ENCODE assay signal across 8 cellular contexts in genomic region chr2:173355132-173355865, GRCh38. TPM values are rescaled to one million over a fixed set of nuclear protein-coding genes. Genes with fewer than 3 reads are reported as not detected.
DNase-seq lines count a peak whose midpoint lies in the region; ATAC-seq and TF ChIP-seq lines count a peak whose summit lies in the region.

No MANE protein-coding gene starts in this region.

- H3K9ac ChIP-seq in Karpas-422 (ENCODE audit: low read length), result peak overlapping the region; percentile 97
- peak overlapping the region; percentile 91 for H3K9ac ChIP-seq in SU-DHL-6 (ENCODE audit: low read length)
- peak overlapping the region; percentile 19 to 83 for H3K9ac ChIP-seq in colonic mucosa (ENCODE audit: low read depth in 2 of 2, low read length in 2 of 2)
- no peak overlapping the region for H3K9ac ChIP-seq in liver (ENCODE audit: low read depth in 1 of 2, low read length in 2 of 2)

- H3K9me2 ChIP-seq in GM23338 (ENCODE audit: insufficient read depth), result peaks cover 11% of the 10 kb centered on the region
- no peaks in the 10 kb centered on the region for H3K9me2 ChIP-seq in Karpas-422 (replicated peaks; ENCODE audit: insufficient read depth, low read length)
- no peaks in the 10 kb centered on the region for H3K9me2 ChIP-seq in SU-DHL-6 (replicated peaks; ENCODE audit: insufficient read depth, low read length)

- 2% methylated on average over 59 of the region's 59 CpGs for WGBS in liver

- peak overlapping the region; percentile 86 for H3K4me3 Mint-ChIP-seq in GM23338
- H3K4me3 Mint-ChIP-seq in stimulated activated effector memory CD8-positive, alpha-beta T cell treated with anti-CD3 and anti-CD28 coated beads, Interleukin-12 subunit alpha, Interleukin-12 subunit beta, amount 100 ng/mL, for 72 hours, result peak overlapping the region; percentile 81

- H3K27me3 ChIP-seq in GM23338 (ENCODE audit: insufficient read depth), result no peaks in the 10 kb centered on the region
- no peaks in the 10 kb centered on the region for H3K27me3 ChIP-seq in Karpas-422 (ENCODE audit: low read length)
- H3K27me3 ChIP-seq in SU-DHL-6 (ENCODE audit: low read length), result no peaks in the 10 kb centered on the region
- H3K27me3 ChIP-seq in colonic mucosa, result no peaks in the 10 kb centered on the region
- peaks cover 0 to 8% (median 1%) of the 10 kb centered on the region in 4 donors for H3K27me3 ChIP-seq in liver (ENCODE audit: control insufficient read depth in 4 of 4, insufficient read depth in 4 of 4, low read length in 3 of 4)

- peaks cover 39% of the 10 kb centered on the region for H3K36me3 Mint-ChIP-seq in GM23338 (ENCODE audit: low read depth)
- peaks cover 16% of the 10 kb centered on the region for H3K36me3 Mint-ChIP-seq in stimulated activated effector memory CD8-positive, alpha-beta T cell treated with anti-CD3 and anti-CD28 coated beads, Interleukin-12 subunit alpha, Interleukin-12 subunit beta, amount 100 ng/mL, for 72 hours

- H3K27ac Mint-ChIP-seq in GM23338, result 0 out of 2 replicates have a peak overlapping the region, but pooled peaks have one; percentile 72
- H3K27ac Mint-ChIP-seq in stimulated activated effector memory CD8-positive, alpha-beta T cell treated with anti-CD3 and anti-CD28 coated beads, Interleukin-12 subunit alpha, Interleukin-12 subunit beta, amount 100 ng/mL, for 72 hours, result peak overlapping the region; percentile 92

- H3K27me3 Mint-ChIP-seq in GM23338 (ENCODE audit: insufficient read depth, low read depth, poor library complexity), result no peaks in the 10 kb centered on the region

- H4K20me1 ChIP-seq in GM23338 (replicated peaks; ENCODE audit: insufficient read depth) (peaks cover 26% of the 10 kb centered on the region), Karpas-422 (ENCODE audit: insufficient read depth, low read depth, low read length) (peaks cover 25% of the 10 kb centered on the region), SU-DHL-6 (ENCODE audit: low read depth, low read length) (peaks cover 18% of the 10 kb centered on the region)

- peaks cover 30% of the 10 kb centered on the region for H3K4me1 Mint-ChIP-seq in GM23338
- H3K4me1 Mint-ChIP-seq in stimulated activated effector memory CD8-positive, alpha-beta T cell treated with anti-CD3 and anti-CD28 coated beads, Interleukin-12 subunit alpha, Interleukin-12 subunit beta, amount 100 ng/mL, for 72 hours, result peaks cover 48% of the 10 kb centered on the region

- peak overlapping the region; percentile 53; the same call in 1 of the 2 replicates for H2AFZ ChIP-seq in GM23338
- H2AFZ ChIP-seq in Karpas-422 (ENCODE audit: low read length), result 0 out of 2 replicates have a peak overlapping the region, but pooled peaks have one; percentile 8
- H2AFZ ChIP-seq in SU-DHL-6 (ENCODE audit: low read depth, low read length, severe bottlenecking), result peak overlapping the region; percentile 90

- H3K27ac ChIP-seq in GM23338 (ENCODE audit: low read depth) (no peak overlapping the region), Karpas-422 (ENCODE audit: low read length) (peak overlapping the region; percentile 74), SU-DHL-6 (ENCODE audit: low read depth, low read length) (peak overlapping the region; percentile 75), colonic mucosa (peak overlapping the region; percentile 59), liver (ENCODE audit: low read depth in 1 of 2, low read length in 2 of 2) (no peak overlapping the region)

- H3K9me3 Mint-ChIP-seq in GM23338, result peaks cover 18% of the 10 kb centered on the region
- H3K9me3 Mint-ChIP-seq in stimulated activated effector memory CD8-positive, alpha-beta T cell treated with anti-CD3 and anti-CD28 coated beads, Interleukin-12 subunit alpha, Interleukin-12 subunit beta, amount 100 ng/mL, for 72 hours, result no peaks in the 10 kb centered on the region

- peak overlapping the region; percentile 84 for H3K4me2 ChIP-seq in GM23338
- H3K4me2 ChIP-seq in Karpas-422 (ENCODE audit: low read depth, low read length, poor library complexity, severe bottlenecking), result peak overlapping the region; percentile 92
- H3K4me2 ChIP-seq in SU-DHL-6 (ENCODE audit: low read depth, low read length, poor library complexity, severe bottlenecking), result peak overlapping the region; percentile 98

- peaks cover 33% of the 10 kb centered on the region for H3K4me1 ChIP-seq in GM23338 (ENCODE audit: insufficient read depth)
- peaks cover 41% of the 10 kb centered on the region for H3K4me1 ChIP-seq in Karpas-422 (ENCODE audit: low read length)
- no peaks in the 10 kb centered on the region for H3K4me1 ChIP-seq in colonic mucosa
- peaks cover 6 to 19% (median 15%) of the 10 kb centered on the region in 4 donors for H3K4me1 ChIP-seq in liver (ENCODE audit: control insufficient read depth in 4 of 4, insufficient read depth in 4 of 4, low read length in 3 of 4)

- intact Hi-C loops in colonic mucosa (cut with DNase I), result loop anchor here (10.0 kb wide), 1 partner anchor 130 kb away; no protein-coding TSS in a partner anchor

- H3K36me3 ChIP-seq in GM23338 (ENCODE audit: insufficient read depth) (peaks cover 21% of the 10 kb centered on the region; the same call in 1 of the 2 replicates), Karpas-422 (ENCODE audit: insufficient read depth, low read length) (peaks cover 30% of the 10 kb centered on the region), SU-DHL-6 (ENCODE audit: low read length) (peaks cover 13% of the 10 kb centered on the region), colonic mucosa (no peaks in the 10 kb centered on the region), liver (ENCODE audit: control insufficient read depth in 4 of 4, insufficient read depth in 3 of 4, low read depth in 1 of 4, low read length in 3 of 4) (no peaks in the 10 kb centered on the region)

- TF ChIP-seq RAD21 in liver (IDR thresholded peaks at IDR 0.05), result no peak

- TF ChIP-seq CTCF in GM23338 (conservative IDR thresholded peaks at IDR 0.05; ENCODE audit: low read depth in 2 of 2) (no peak), SU-DHL-6 (IDR thresholded peaks at IDR 0.05; ENCODE audit: insufficient read depth, low read length, poor library complexity, severe bottlenecking) (no peak), colonic mucosa (IDR thresholded peaks at IDR 0.05) (no peak), liver (IDR thresholded peaks at IDR 0.05; ENCODE audit: low read depth, low read length, missing input control) (no peak)

- H3K79me2 ChIP-seq in GM23338 (replicated peaks; ENCODE audit: insufficient read depth) (peaks cover 48% of the 10 kb centered on the region), Karpas-422 (ENCODE audit: low read length) (peaks cover 55% of the 10 kb centered on the region), SU-DHL-6 (ENCODE audit: insufficient read depth, low read length) (peaks cover 55% of the 10 kb centered on the region)

- no peaks in the 10 kb centered on the region for H3K9me3 ChIP-seq in Karpas-422 (ENCODE audit: low read length)
- no peaks in the 10 kb centered on the region for H3K9me3 ChIP-seq in SU-DHL-6 (ENCODE audit: insufficient read depth, low read length)
- no peaks in the 10 kb centered on the region for H3K9me3 ChIP-seq in colonic mucosa
- peaks cover 0 to 3% (median 0%) of the 10 kb centered on the region in 4 donors for H3K9me3 ChIP-seq in liver (ENCODE audit: control insufficient read depth in 4 of 4, low read length in 3 of 4)

- DNase-seq in NCI-H2029 (lab: John Stamatoyannopoulos, UW) (peak; percentile 38), NCI-H2029 treated with DMSO at 0.1 percent for 48 hours (lab: John Stamatoyannopoulos, UW) (no peak), GM23338 (ENCODE audit: low spot score) (peak; percentile 85), Karpas-422 (peak; percentile 83), colonic mucosa (peak; percentile 63)
- peak; percentile 10 to 64 for DNase-seq in stimulated activated effector memory CD8-positive, alpha-beta T cell treated with anti-CD3 and anti-CD28 coated beads, Interleukin-12 subunit alpha, Interleukin-12 subunit beta, amount 100 ng/mL, for 72 hours (ENCODE audit: low spot score in 2 of 2)

- H3K4me3 ChIP-seq in GM23338, result peak overlapping the region; percentile 59
- H3K4me3 ChIP-seq in Karpas-422 (ENCODE audit: low read length), result peak overlapping the region; percentile 84
- H3K4me3 ChIP-seq in SU-DHL-6 (ENCODE audit: insufficient read depth, low read length, poor library complexity, severe bottlenecking), result peak overlapping the region; percentile 83
- peak overlapping the region; percentile 67 for H3K4me3 ChIP-seq in colonic mucosa
- peak overlapping the region; percentile 28 to 59 (median 51) for H3K4me3 ChIP-seq in liver (ENCODE audit: low read depth in 1 of 3, low read length in 3 of 3)

- H3F3A ChIP-seq in GM23338 (replicated peaks; ENCODE audit: low read depth) (no peaks in the 10 kb centered on the region), SU-DHL-6 (ENCODE audit: insufficient read depth) (no peaks in the 10 kb centered on the region)

- peak; percentile 72 for ATAC-seq in GM23338
- peak; percentile 38 for ATAC-seq in stimulated activated effector memory CD8-positive, alpha-beta T cell treated with anti-CD3 and anti-CD28 coated beads, Interleukin-12 subunit alpha, Interleukin-12 subunit beta, amount 100 ng/mL, for 72 hours

TF ChIP-seq in GM23338, 12 proteins besides CTCF, POLR2A, EP300 and RAD21:
- no peak for TF ChIP-seq EZH2phosphoT487 (IDR thresholded peaks at IDR 0.05; ENCODE audit: unreplicated experiment)
- TF ChIP-seq POLR2AphosphoS5 (IDR thresholded peaks at IDR 0.05; ENCODE audit: low read depth), result 0 out of 2 replicates have a peak, but pooled peaks have one; percentile 9

TF ChIP-seq in liver, 16 proteins besides CTCF, POLR2A, EP300 and RAD21 (continues in another document):
- TF ChIP-seq EGR1 (IDR thresholded peaks at IDR 0.05; ENCODE audit: low read depth in 2 of 2) (no peak), YY1 (IDR thresholded peaks at IDR 0.05) (no peak), NR2F2 (IDR thresholded peaks at IDR 0.05) (no peak)

RNA-seq across cellular contexts. Expression of gene CDCA7, which starts 0.6 kb away (rescaled TPM):
- total RNA-seq in GM23338 (2014; rRNA removed; shearing (Covaris generic)), result 84.3 and 95.5 TPM in 2 replicates
- polyA plus RNA-seq in GM23338 (2016; fragmentation: Nextera tagmentation; extraction: Ambion mirVana) (52.7 and 63.7 TPM in 2 replicates), liver (under 1 TPM; 0.09 to 0.25 TPM)
- total RNA-seq in Karpas-422 (2014; rRNA removed; shearing (Covaris generic); ENCODE audit: low replicate concordance), result 35.3 and 43.5 TPM in 2 replicates
- total RNA-seq in colonic mucosa (10 to 100 TPM; 30.0 to 75.8 TPM), liver (1 to 10 TPM in 1 of 2 donors, under 1 TPM in 1; 0.08 to 7.9 TPM)

Comparison
In these comparisons a context has a peak if more than half of its experiments do, and no peak if none do; other contexts are left out.
1. H2AFZ ChIP-seq: peak in every context shown above with its lines; median percentile 90 in SU-DHL-6; 53 in GM23338; 8 in Karpas-422.
2. H3K27ac ChIP-seq: peak in Karpas-422 (single experiment), SU-DHL-6 (single experiment) and colonic mucosa (single experiment); none in GM23338 (single experiment) and liver (0 of 2).
3. H3K9ac ChIP-seq: peak in Karpas-422 (single experiment), SU-DHL-6 (single experiment) and colonic mucosa (2 of 2); none in liver (0 of 2).
4. Peak in every context shown above with its lines, with median percentiles within 50 percentile points of each other: H3K4me2 ChIP-seq and H3K4me3 ChIP-seq.